21 cellular contexts compared by ENCODE assay signal in genomic region chr11:117841582-117842031, GRCh38. TPM values are rescaled to one million over a fixed set of nuclear protein-coding genes. Genes with fewer than 3 reads are reported as not detected.
A peak's percentile ranks its signal among the peaks of the same experiment; 100 is the strongest.
DNase-seq lines count a peak whose midpoint lies in the region; ATAC-seq, FAIRE-seq and TF ChIP-seq lines count a peak whose summit lies in the region.
"Had no signal": no experiment of that assay in that cellular context is flagged by ENCODE, and none has a peak within 500 bp of the region (broad histone marks: within the 10 kb centered on the region; RNA-seq: fewer than 3 reads in every experiment).

No MANE protein-coding gene starts in this region.

- TF ChIP-seq CTCF in stomach (IDR thresholded peaks at IDR 0.05) (no peak), transverse colon (IDR thresholded peaks at IDR 0.05) (no peak)

- no peak for TF ChIP-seq POLR2A in GM12892 (IDR thresholded peaks at IDR 0.05; ENCODE audit: low read depth, low read length)
- no peak for TF ChIP-seq POLR2A in stomach (IDR thresholded peaks at IDR 0.05)
- TF ChIP-seq POLR2A in transverse colon (IDR thresholded peaks at IDR 0.05): no peak

- H3K4me1 Mint-ChIP-seq in T-helper 17 cell: no peaks in the 10 kb centered on the region
- H3K4me1 Mint-ChIP-seq: activated CD4-positive, alpha-beta T cell treated with anti-CD3 and anti-CD28 coated beads, Interleukin-2, amount 10 ng/mL, durations not matched to agents 7 days and 5 days; endodermal cell had no signal

- H3K36me3 ChIP-seq in stomach: peaks cover 0 to 53% (median 12%) of the 10 kb centered on the region in 4 donors
- no peaks in the 10 kb centered on the region for H3K36me3 ChIP-seq in transverse colon
- H3K36me3 ChIP-seq: ovary had no signal

- no peak for TF ChIP-seq EP300 in stomach (IDR thresholded peaks at IDR 0.05)
- no peak for TF ChIP-seq EP300 in transverse colon (IDR thresholded peaks at IDR 0.05; ENCODE audit: low read depth)

- no peaks in the 10 kb centered on the region for H3K9me3 ChIP-seq in T-helper 17 cell (ENCODE audit: control insufficient read depth, low read length, poor library complexity, severe bottlenecking)
- H3K9me3 ChIP-seq in stomach: no peaks in the 10 kb centered on the region
- no peaks in the 10 kb centered on the region for H3K9me3 ChIP-seq in transverse colon
- H3K9me3 ChIP-seq: Caco-2, ovary, Peyer's patch had no signal

- in situ Hi-C loops in transverse colon (cut with MboI; ENCODE audit: low pct_ligation_motif_present in 1 of 4, low pct_unique_long_range_greater_than_20kb in 1 of 4, low sequenced_read_pairs in 3 of 4): loop anchor here (5.0 to 10.0 kb wide), 4 partner anchors 101 to 213 kb away; no protein-coding TSS in a partner anchor

- no peak overlapping the region for H3K27ac ChIP-seq in stomach
- H3K27ac ChIP-seq in transverse colon: peak overlapping the region in 1 of 4 donors; percentile 20
- H3K27ac ChIP-seq: ovary had no signal

- ATAC-seq in T-helper 17 cell (no peak), left lobe of liver (no peak)
- ATAC-seq: activated T-cell treated with anti-CD3 and anti-CD28 coated beads, Interleukin-2, amount 50 U/mL, for 4 hours had no signal

- peak overlapping the region; percentile 47 for H3K27ac Mint-ChIP-seq in T-helper 17 cell
- H3K27ac Mint-ChIP-seq: endodermal cell had no signal

- no peak overlapping the region for H3K4me3 Mint-ChIP-seq in T-helper 17 cell
- H3K4me3 Mint-ChIP-seq: activated CD4-positive, alpha-beta T cell treated with anti-CD3 and anti-CD28 coated beads, Interleukin-2, amount 10 ng/mL, durations not matched to agents 7 days and 5 days; activated T-cell treated with anti-CD3 and anti-CD28 coated beads, Interleukin-2, amount 50 U/mL, for 4 hours; endodermal cell had no signal

- FAIRE-seq in GM12892 (lab: Jason Lieb, UNC): peak; percentile 67
- FAIRE-seq: H1 had no signal

- DNase-seq in GM12892 (ENCODE audit: insufficient read length) (no peak), T-helper 17 cell (no peak), left lobe of liver (ENCODE audit: low spot score) (peak; percentile 39), stomach (peak; percentile 11), transverse colon (no peak), SHP77 (lab: John Stamatoyannopoulos, UW) (no peak), NK-92 (lab: John Stamatoyannopoulos, UW; ENCODE audit: unreplicated experiment) (no peak)
- DNase-seq: activated CD4-positive, alpha-beta T cell treated with anti-CD3 and anti-CD28 coated beads, Interleukin-2, amount 10 ng/mL, durations not matched to agents 7 days and 5 days; activated naive CD4-positive, alpha-beta T cell treated with anti-CD3 and anti-CD28 coated beads, Interleukin-2, amount 50 U/mL, for 16 hours; activated T-cell treated with anti-CD3 and anti-CD28 coated beads, Interleukin-2, amount 50 U/mL, for 4 hours; KBM-7; NCI-H187; NCI-H226; stimulated activated CD4-positive, alpha-beta T cell treated with anti-CD3 and anti-CD28 coated beads, Interleukin-4, amount 100 ng/mL, for 1 hour had no signal

- intact Hi-C loops in stomach (cut with DNase I; ENCODE audit: low total_unique reads) (no loop called here), transverse colon (cut with DNase I; ENCODE audit: low total_unique reads) (loop anchor here (5.0 kb wide), 1 partner anchor 61 kb away; no protein-coding TSS in a partner anchor)

- H3K27me3 ChIP-seq in stomach (no peaks in the 10 kb centered on the region), transverse colon (no peaks in the 10 kb centered on the region)
- H3K27me3 ChIP-seq: ovary, Peyer's patch had no signal

- no peaks in the 10 kb centered on the region for H3K36me3 Mint-ChIP-seq in T-helper 17 cell (ENCODE audit: low read depth)

- H3K4me1 ChIP-seq in stomach: peaks cover 0 to 23% (median 11%) of the 10 kb centered on the region in 4 donors
- peaks cover 0 to 12% (median 0%) of the 10 kb centered on the region in 4 donors for H3K4me1 ChIP-seq in transverse colon
- H3K4me1 ChIP-seq: Caco-2, Peyer's patch had no signal

- 73 to 90% (median 88%) methylated on average over 6 of the region's 6 CpGs for WGBS in stomach, 5 donors
- 81 to 85% methylated on average over 4 to 6 of the region's 6 CpGs for WGBS in transverse colon (ENCODE audit: low coverage in 1 of 2), 2 donors

- H3K27me3 Mint-ChIP-seq in T-helper 17 cell: peaks cover 27% of the 10 kb centered on the region

- H3K4me3 ChIP-seq in stomach: no peak overlapping the region
- no peak overlapping the region for H3K4me3 ChIP-seq in transverse colon
- H3K4me3 ChIP-seq: ovary, Peyer's patch, skin epidermis had no signal

RNA-seq across cellular contexts. Expression of gene FXYD2, which starts 17.1 kb away (rescaled TPM):
- polyA plus RNA-seq in GM12892 (2012; ENCODE audit: missing spikeins): 7.4 TPM
- 1 to 10 TPM in 1 of 2 donors, not detected in 1; 1.3 TPM for total RNA-seq in T-helper 17 cell
- total RNA-seq in left lobe of liver: 13.6 TPM
- total RNA-seq in stomach: 1 to 10 TPM in 1 of 5 donors, under 1 TPM in 1, not detected in 3; 0.45 to 7.0 TPM
- polyA plus RNA-seq in stomach: 1 to 10 TPM; 1.0 to 7.8 (median 4.0) TPM
- 1 to 10 TPM in 2 of 4 donors, under 1 TPM in 1, not detected in 1; 0.64 to 1.2 (median 1.1) TPM for total RNA-seq in transverse colon

RNA-seq across cellular contexts. Expression of gene FXYD6, which starts 34.9 kb away (rescaled TPM):
- polyA plus RNA-seq in GM12892 (2012; ENCODE audit: missing spikeins): 1.1 TPM
- under 1 TPM in 1 of 2 donors, not detected in 1; 0.62 TPM for total RNA-seq in T-helper 17 cell
- total RNA-seq in left lobe of liver: 10.4 TPM
- total RNA-seq in stomach: 100 to 1,000 TPM in 1 of 5 donors, 10 to 100 TPM in 4; 12.7 to 187 (median 47.0) TPM
- 10 to 100 TPM; 22.5 to 39.4 (median 25.6) TPM for polyA plus RNA-seq in stomach
- 10 to 100 TPM; 29.2 to 62.5 (median 46.0) TPM for total RNA-seq in transverse colon
- total RNA-seq: activated CD4-positive, alpha-beta T cell treated with anti-CD3 and anti-CD28 coated beads, Interleukin-2, amount 10 ng/mL, durations not matched to agents 7 days and 5 days had no signal

RNA-seq across cellular contexts. Expression of gene DSCAML1, which starts 44.6 kb away (rescaled TPM):
- 0.36 TPM for polyA plus RNA-seq in GM12892 (2012; ENCODE audit: missing spikeins)
- under 1 TPM; 0.21 to 0.92 TPM for total RNA-seq in T-helper 17 cell
- total RNA-seq in left lobe of liver: 1.4 TPM
- 1 to 10 TPM in 2 of 5 donors, under 1 TPM in 3; 0.14 to 2.9 (median 0.45) TPM for total RNA-seq in stomach
- polyA plus RNA-seq in stomach: under 1 TPM; 0.08 to 0.75 (median 0.46) TPM
- total RNA-seq in transverse colon: 1 to 10 TPM; 2.9 to 5.8 (median 3.3) TPM
- total RNA-seq: activated T-cell treated with anti-CD3 and anti-CD28 coated beads, Interleukin-2, amount 50 U/mL, for 4 hours; Caco-2; glomerular endothelial cell had no signal

Comparison
In these comparisons a context has a peak if more than half of its experiments do, and no peak if none do; other contexts are left out.
1. DNase-seq: peak in left lobe of liver (single experiment) and stomach (single experiment); none in GM12892 (single experiment), T-helper 17 cell (0 of 3), transverse colon (single experiment), SHP77 (0 of 2) and NK-92 (single experiment).